Comparison of ENCODE assay signal across 13 cellular contexts in the genomic region with DNA sequence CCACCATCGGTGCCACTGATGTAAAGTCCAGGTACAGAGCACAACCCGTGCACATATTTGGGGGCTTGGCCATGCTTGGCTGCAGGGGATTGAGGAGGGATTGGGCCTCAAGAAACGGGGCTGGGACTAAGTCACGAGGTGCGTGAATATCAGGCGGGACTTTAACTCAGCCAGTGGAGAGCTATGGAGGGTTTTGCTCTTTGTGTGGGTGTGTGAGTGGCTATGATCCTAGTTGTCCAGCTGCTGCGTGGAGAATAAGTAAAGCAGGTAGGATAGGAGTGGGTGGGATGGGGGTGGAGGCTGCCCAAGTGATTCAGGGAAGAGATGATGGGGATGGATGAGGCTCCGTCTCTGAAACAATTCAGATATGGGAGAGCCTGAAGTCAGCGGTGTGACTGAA. TPM values are rescaled to one million over a fixed set of nuclear protein-coding genes. Genes with fewer than 3 reads are reported as not detected.
A peak's percentile ranks its signal among the peaks of the same experiment; 100 is the strongest.
DNase-seq lines count a peak whose midpoint lies in the region; ATAC-seq and TF ChIP-seq lines count a peak whose summit lies in the region.
"Had no signal": no experiment of that assay in that cellular context is flagged by ENCODE, and none has a peak within 500 bp of the region (broad histone marks: within the 10 kb centered on the region; RNA-seq: fewer than 3 reads in every experiment).

No MANE protein-coding gene starts in this region.

- peaks cover 50 to 83% (median 79%) of the 10 kb centered on the region in 10 experiments for H3K4me1 ChIP-seq in BLaER1 treated with 17β-estradiol and CSF1 and Interleukin-3, amounts not matched to agents 10 nM and 100 nM
- H3K4me1 ChIP-seq in H9 (ENCODE audit: insufficient read depth, low read length), result peaks cover 4% of the 10 kb centered on the region; the same call in 1 of the 2 replicates

- H3K27ac ChIP-seq in BLaER1 treated with 17β-estradiol and CSF1 and Interleukin-3, amounts not matched to agents 10 nM and 100 nM, result peak overlapping the region in 7 of 11 experiments; percentile 35 to 85 (median 80); a peak in 9 of 22 replicates
- no peak overlapping the region for H3K27ac ChIP-seq in H9 (ENCODE audit: insufficient read length, low read depth, low read length)

- H2BK120ac ChIP-seq in H9 (ENCODE audit: low read depth, low read length, poor library complexity, severe bottlenecking), result no peak overlapping the region

- no peak overlapping the region for H4K5ac ChIP-seq in H9 (ENCODE audit: insufficient read length, low read depth, low read length)

- H3K14ac ChIP-seq in H9 (ENCODE audit: insufficient read depth, low read length), result no peak overlapping the region

- no peak for TF ChIP-seq CTCF in H9 (conservative IDR thresholded peaks at IDR 0.05)

- no peak for ATAC-seq in naive B cell (ENCODE audit: low read depth in 2 of 2)
- no peak for ATAC-seq in HG03457 (IDR thresholded peaks at IDR 0.05; ENCODE audit: unreplicated experiment)
- ATAC-seq: Right ventricle myocardium inferior had no signal

- no peak overlapping the region for H3K23ac ChIP-seq in H9 (ENCODE audit: insufficient read length, low read depth, low read length)

- no peak overlapping the region for H3K56ac ChIP-seq in H9 (ENCODE audit: insufficient read length, low read depth, low read length)

- H2BK15ac ChIP-seq in H9 (ENCODE audit: low read depth, low read length), result no peak overlapping the region

- H3K4me1 Mint-ChIP-seq in H9 (peaks cover 35 to 41% of the 10 kb centered on the region in 2 experiments), naive B cell (peaks cover 32 to 45% (median 40%) of the 10 kb centered on the region in 3 donors)

- H3K79me2 ChIP-seq in H9 (ENCODE audit: insufficient read depth, low read length), result no peaks in the 10 kb centered on the region; the same call in 1 of the 2 replicates

- H3T11ph ChIP-seq in H9 (ENCODE audit: low read length), result no peak overlapping the region

- H4K8ac ChIP-seq in H9 (replicated peaks; ENCODE audit: insufficient read length, low read depth, low read length), result no peak overlapping the region

- H3K9ac ChIP-seq in BLaER1 treated with 17β-estradiol and CSF1 and Interleukin-3, amounts not matched to agents 10 nM and 100 nM, result peak overlapping the region in 5 of 11 experiments; percentile 42 to 79 (median 78); a peak in 6 of 22 replicates
- H3K9ac ChIP-seq in H9 (ENCODE audit: extremely low read depth, insufficient read length, low read length), result no peak overlapping the region

- no peaks in the 10 kb centered on the region for H3K36me3 ChIP-seq in BLaER1 treated with 17β-estradiol and CSF1 and Interleukin-3, amounts not matched to agents 10 nM and 100 nM

- H2BK20ac ChIP-seq in H9 (ENCODE audit: low read depth, low read length, poor library complexity, severe bottlenecking), result no peak overlapping the region

- peaks cover 13% of the 10 kb centered on the region for H3K23me2 ChIP-seq in H9 (ENCODE audit: insufficient read length, low read depth, low read length, poor library complexity, severe bottlenecking)

- no peaks in the 10 kb centered on the region for H3K79me1 ChIP-seq in H9 (ENCODE audit: insufficient read depth, low read depth, low read length, poor library complexity, severe bottlenecking)

- H3K27ac Mint-ChIP-seq in H9 (peak overlapping the region in 1 of 3 experiments; percentile 20; a peak in 2 of 7 replicates), naive B cell (peak overlapping the region in 5 of 6 donors; percentile 4 to 93 (median 75))

- no peak overlapping the region for H4K91ac ChIP-seq in H9 (ENCODE audit: insufficient read length, low read depth, low read length)

- peak overlapping the region; percentile 37 to 100 (median 96) for H3K4me2 ChIP-seq in BLaER1 treated with 17β-estradiol and CSF1 and Interleukin-3, amounts not matched to agents 10 nM and 100 nM
- H3K4me2 ChIP-seq in H9 (ENCODE audit: insufficient read depth, insufficient read length, low read length), result no peak overlapping the region

- H3K4me3 Mint-ChIP-seq in H9, result peak overlapping the region; percentile 56 to 76; a peak in 3 of 5 replicates
- H3K4me3 Mint-ChIP-seq in naive B cell, result peak overlapping the region; percentile 51 to 86 (median 78)

- no peaks in the 10 kb centered on the region for H3K27me3 ChIP-seq in BLaER1 treated with 17β-estradiol and CSF1 and Interleukin-3, amounts not matched to agents 10 nM and 100 nM
- no peaks in the 10 kb centered on the region; the same call in 1 of the 2 replicates for H3K27me3 ChIP-seq in H9 (ENCODE audit: insufficient read depth, low read length)

- no peak overlapping the region for H2BK12ac ChIP-seq in H9 (ENCODE audit: insufficient read length, low read depth, low read length)

- H3K18ac ChIP-seq in H9 (ENCODE audit: insufficient read length, low read depth, low read length), result no peak overlapping the region

- H2AFZ ChIP-seq in H9 (ENCODE audit: low read length), result no peak overlapping the region

- DNase-seq in H9 (no peak), astrocyte of the hippocampus (ENCODE audit: low read depth, low spot score) (peak; percentile 51), naive B cell (no peak), islet precursor cell (no peak), NOMO-1 (lab: John Stamatoyannopoulos, UW; ENCODE audit: unreplicated experiment in 2 of 2) (no peak), cerebellar nuclear complex (lab: John Stamatoyannopoulos, UW) (no peak)
- DNase-seq: Kasumi-1, NCI-H345 had no signal

- no peak overlapping the region for H2AK5ac ChIP-seq in H9 (ENCODE audit: insufficient read length, low read length)

- H3K27me3 Mint-ChIP-seq in H9 (ENCODE audit: low read depth) (peaks cover 26% of the 10 kb centered on the region), naive B cell (no peaks in the 10 kb centered on the region)

- H3K4ac ChIP-seq in H9 (ENCODE audit: low read depth, low read length), result no peak overlapping the region

- WGBS in H9 (ENCODE audit: extremely low coverage, insufficient read length, low lambda C conversion rate), result no CpG with 5 or more reads among the region's 9 CpGs

- no peaks in the 10 kb centered on the region for H3K9me3 ChIP-seq in BLaER1 treated with 17β-estradiol and CSF1 and Interleukin-3, amounts not matched to agents 10 nM and 100 nM (replicated peaks in 1 of 11)
- H3K9me3 ChIP-seq in H9 (ENCODE audit: control insufficient read depth, low read depth, low read length), result no peaks in the 10 kb centered on the region

- H2BK5ac ChIP-seq in H9 (ENCODE audit: insufficient read length, low read length), result no peak overlapping the region

- peaks cover 0 to 30% (median 27%) of the 10 kb centered on the region in 11 experiments; a peak in 19 of 22 replicates for H4K20me1 ChIP-seq in BLaER1 treated with 17β-estradiol and CSF1 and Interleukin-3, amounts not matched to agents 10 nM and 100 nM
- H4K20me1 ChIP-seq in H9 (ENCODE audit: control insufficient read depth, insufficient read depth, insufficient read length), result no peaks in the 10 kb centered on the region

- peaks cover 0 to 5% (median 4%) of the 10 kb centered on the region in 3 experiments; a peak in 2 of 7 replicates for H3K36me3 Mint-ChIP-seq in H9 (ENCODE audit: insufficient read depth in 1 of 3, low read depth in 3 of 3)
- peaks cover 0 to 8% of the 10 kb centered on the region in 2 donors for H3K36me3 Mint-ChIP-seq in naive B cell

- H3K9me3 Mint-ChIP-seq in H9, result no peaks in the 10 kb centered on the region
- H3K9me3 Mint-ChIP-seq in naive B cell, result no peaks in the 10 kb centered on the region

- H3K4me3 ChIP-seq in BLaER1 treated with 17β-estradiol and CSF1 and Interleukin-3, amounts not matched to agents 10 nM and 100 nM, result no peak overlapping the region

RNA-seq across cellular contexts. Expression of a gene that starts 1.9 kb away (rescaled TPM):
- 52.9 and 55.3 TPM in 2 replicates for total RNA-seq in H9 (2021)
- polyA plus RNA-seq in naive B cell (ENCODE audit: low read depth in 6 of 6), result 1 to 10 TPM in 5 of 6 donors, under 1 TPM in 1; 0.59 to 4.0 (median 2.2) TPM

RNA-seq across cellular contexts. Expression of a gene that starts 37.6 kb away (rescaled TPM):
- 41.2 and 42.6 TPM in 2 replicates for total RNA-seq in H9 (2021)
- 10 to 100 TPM; 17.7 to 29.3 (median 20.6) TPM for polyA plus RNA-seq in naive B cell (ENCODE audit: low read depth in 6 of 6)

RNA-seq across cellular contexts. Expression of a gene that starts 41.1 kb away (rescaled TPM):
- 6.7 and 7.0 TPM in 2 replicates for total RNA-seq in H9 (2021)
- 1 to 10 TPM in 4 of 6 donors, under 1 TPM in 1, not detected in 1; 0.36 to 1.7 (median 1.3) TPM for polyA plus RNA-seq in naive B cell (ENCODE audit: low read depth in 6 of 6)

RNA-seq across cellular contexts. Expression of a gene that starts 41.5 kb away (rescaled TPM):
- total RNA-seq in H9 (2021), result not detected in 2 replicates
- not detected for polyA plus RNA-seq in naive B cell (ENCODE audit: low read depth in 6 of 6)
- total RNA-seq: bronchial epithelial cell, liver, Right ventricle myocardium inferior had no signal
- polyA plus RNA-seq: liver had no signal
